In the genomic region with DNA sequence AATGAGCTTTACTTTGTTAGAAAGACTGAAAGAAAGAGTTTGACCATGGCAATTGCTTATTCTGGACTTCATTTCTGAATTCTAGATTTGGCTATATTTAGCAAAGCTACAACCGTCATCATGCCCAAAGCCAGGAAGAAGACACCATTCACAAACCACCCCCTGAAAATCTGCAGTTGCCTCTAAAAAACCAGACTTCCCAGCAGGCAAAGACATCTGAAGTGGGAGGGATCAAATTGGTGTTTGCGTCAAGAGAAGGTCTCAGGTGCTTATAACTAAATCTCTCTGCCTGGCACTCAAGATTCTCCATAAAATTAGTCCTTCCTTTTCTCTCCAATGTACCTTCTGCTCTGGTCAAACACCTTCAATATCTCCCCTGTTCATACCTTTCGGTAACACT, we compare ENCODE assay signal across 1 cellular context.
TF ChIP-seq lines count a peak whose summit lies in the region.

No MANE protein-coding gene starts in this region.

TF ChIP-seq in GM12878, 131 proteins besides CTCF, POLR2A, EP300 and RAD21:
- TF ChIP-seq CHD4 (IDR thresholded peaks at IDR 0.05) (no peak), NFXL1 (IDR thresholded peaks at IDR 0.05; ENCODE audit: borderline replicate concordance) (no peak)
